Comparison of ENCODE assay signal across 26 cellular contexts in the genomic region with DNA sequence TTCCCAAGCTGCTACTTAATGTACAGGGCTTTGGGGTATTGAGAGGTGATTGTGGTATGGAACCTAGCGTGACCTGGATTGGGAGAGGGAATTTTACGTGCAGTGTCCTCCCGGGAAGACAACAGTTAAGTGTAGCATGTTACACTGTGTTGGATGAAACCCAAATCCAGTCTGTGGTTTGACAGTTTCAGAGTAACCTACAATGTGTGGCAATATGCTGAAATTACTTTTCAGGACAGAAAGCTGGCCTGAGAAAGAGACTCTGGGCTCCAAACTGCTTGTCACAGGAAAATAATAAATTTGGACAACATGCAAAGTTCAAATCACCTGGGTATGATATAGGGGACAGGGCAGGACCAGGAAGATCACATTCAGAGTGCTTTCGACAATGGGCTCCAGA. TPM values are rescaled to one million over a fixed set of nuclear protein-coding genes. Genes with fewer than 3 reads are reported as not detected.
A peak's percentile ranks its signal among the peaks of the same experiment; 100 is the strongest.
DNase-seq lines count a peak whose midpoint lies in the region; ATAC-seq and TF ChIP-seq lines count a peak whose summit lies in the region.
"Had no signal": no experiment of that assay in that cellular context is flagged by ENCODE, and none has a peak within 500 bp of the region (broad histone marks: within the 10 kb centered on the region; RNA-seq: fewer than 3 reads in every experiment).

No MANE protein-coding gene starts in this region.

- ATAC-seq in HG03520 (IDR thresholded peaks at IDR 0.05; ENCODE audit: unreplicated experiment): no peak
- ATAC-seq in activated T-cell treated with anti-CD3 and anti-CD28 coated beads, Interleukin-2, amount 50 U/mL, for 4 hours: no peak
- ATAC-seq: activated naive CD8-positive, alpha-beta T cell treated with anti-CD3 and anti-CD28 coated beads, Interleukin-2, amount 50 U/mL, for 24 hours; Panc1; sciatic nerve; WTC11 had no signal

- no peaks in the 10 kb centered on the region for H3K9me3 ChIP-seq in A673 (ENCODE audit: low read depth, low read length, poor library complexity, severe bottlenecking)

- H3K4me3 ChIP-seq in A673 (ENCODE audit: low read depth, low read length, poor library complexity, severe bottlenecking): no peak overlapping the region
- H3K4me3 ChIP-seq: GM23248 had no signal

- H3K27ac ChIP-seq in A673 (ENCODE audit: low read depth, low read length, poor library complexity, severe bottlenecking): peak overlapping the region; percentile 97
- H3K27ac ChIP-seq: GM23248 had no signal

- CTCF ChIA-PET in A673 (lab: Charles Lee): no interaction called here

- H3K36me3 Mint-ChIP-seq in activated T-cell treated with anti-CD3 and anti-CD28 coated beads, Interleukin-2, amount 50 U/mL, for 4 hours (ENCODE audit: insufficient read depth): no peaks in the 10 kb centered on the region
- H3K36me3 Mint-ChIP-seq in activated CD4-positive, alpha-beta T cell treated with anti-CD3 and anti-CD28 coated beads, Interleukin-2, amount 10 ng/mL, durations not matched to agents 24 days and 14 days (ENCODE audit: low read depth): no peaks in the 10 kb centered on the region
- H3K36me3 Mint-ChIP-seq: WTC11 had no signal

- H3K27me3 ChIP-seq in A673 (replicated peaks; ENCODE audit: insufficient read depth, low read depth, low read length, poor library complexity): no peaks in the 10 kb centered on the region

- TF ChIP-seq CTCF in A673 (conservative IDR thresholded peaks at IDR 0.05; ENCODE audit: low read depth, low read length): no peak

- no TSS peak for BruUV-seq in A673 (replicated peaks; lab: Mats Ljungman, UMichigan)

- intact Hi-C loops in A673 (cut with micrococcal nuclease; ENCODE audit: unreplicated experiment): loop anchor here (5.0 kb wide), 1 partner anchor 72 kb away; no protein-coding TSS in a partner anchor
- intact Hi-C loops in activated CD4-positive, alpha-beta T cell treated with anti-CD3 and anti-CD28 coated beads, Interleukin-2, amount 10 ng/mL, durations not matched to agents 24 days and 14 days (cut with micrococcal nuclease): no loop called here

- POLR2A ChIA-PET in A673 (lab: Charles Lee; ENCODE audit: low non-redundant PET): interaction anchor here (0.6 kb wide), 4 partner anchors 64 to 835 kb away, joined by 3 to 7 read pairs (median 4); no protein-coding TSS in a partner anchor

- peaks cover 23% of the 10 kb centered on the region for H3K27me3 Mint-ChIP-seq in activated T-cell treated with anti-CD3 and anti-CD28 coated beads, Interleukin-2, amount 50 U/mL, for 4 hours (ENCODE audit: low read depth)
- H3K27me3 Mint-ChIP-seq in activated CD4-positive, alpha-beta T cell treated with anti-CD3 and anti-CD28 coated beads, Interleukin-2, amount 10 ng/mL, durations not matched to agents 24 days and 14 days: peaks cover 14% of the 10 kb centered on the region

- H3K36me3 ChIP-seq in A673 (ENCODE audit: insufficient read depth, low read length, poor library complexity, severe bottlenecking): no peaks in the 10 kb centered on the region

- H3K27ac Mint-ChIP-seq in activated CD4-positive, alpha-beta T cell treated with anti-CD3 and anti-CD28 coated beads, Interleukin-2, amount 10 ng/mL, durations not matched to agents 24 days and 14 days: no peak overlapping the region
- H3K27ac Mint-ChIP-seq: activated naive CD8-positive, alpha-beta T cell treated with anti-CD3 and anti-CD28 coated beads, Interleukin-2, amount 50 U/mL, for 24 hours; stimulated activated naive CD8-positive, alpha-beta T cell treated with anti-CD3 and anti-CD28 coated beads, Interleukin-15, Interleukin-2, amounts not matched to agents 100 ng/mL and 50 ng/mL, for 24 hours; T-helper 2 cell treated with Interferon-gamma antibody and Interleukin-4, amounts not matched to agents 5 μg/mL and 100 μg/mL, for 36 hours; WTC11 had no signal

- peaks cover 91% of the 10 kb centered on the region for H3K4me1 ChIP-seq in A673 (ENCODE audit: insufficient read depth, low read length, poor library complexity, severe bottlenecking)

- H3K4me3 Mint-ChIP-seq in activated T-cell treated with anti-CD3 and anti-CD28 coated beads, Interleukin-2, amount 50 U/mL, for 4 hours: no peak overlapping the region
- H3K4me3 Mint-ChIP-seq in activated CD4-positive, alpha-beta T cell treated with anti-CD3 and anti-CD28 coated beads, Interleukin-2, amount 10 ng/mL, durations not matched to agents 24 days and 14 days: no peak overlapping the region
- H3K4me3 Mint-ChIP-seq: activated naive CD8-positive, alpha-beta T cell treated with anti-CD3 and anti-CD28 coated beads, Interleukin-2, amount 50 U/mL, for 24 hours; neural crest cell; stimulated activated naive CD8-positive, alpha-beta T cell treated with anti-CD3 and anti-CD28 coated beads, Interleukin-15, Interleukin-2, amounts not matched to agents 100 ng/mL and 50 ng/mL, for 24 hours; T-helper 2 cell treated with Interferon-gamma antibody and Interleukin-4, amounts not matched to agents 5 μg/mL and 100 μg/mL, for 36 hours; WTC11 had no signal

- no peaks in the 10 kb centered on the region for H3K4me1 Mint-ChIP-seq in activated T-cell treated with anti-CD3 and anti-CD28 coated beads, Interleukin-2, amount 50 U/mL, for 4 hours (ENCODE audit: low read depth)
- H3K4me1 Mint-ChIP-seq in activated CD4-positive, alpha-beta T cell treated with anti-CD3 and anti-CD28 coated beads, Interleukin-2, amount 10 ng/mL, durations not matched to agents 24 days and 14 days: peaks cover 3% of the 10 kb centered on the region

- H3K9me3 Mint-ChIP-seq in activated T-cell treated with anti-CD3 and anti-CD28 coated beads, Interleukin-2, amount 50 U/mL, for 4 hours: no peaks in the 10 kb centered on the region
- H3K9me3 Mint-ChIP-seq in activated CD4-positive, alpha-beta T cell treated with anti-CD3 and anti-CD28 coated beads, Interleukin-2, amount 10 ng/mL, durations not matched to agents 24 days and 14 days: no peaks in the 10 kb centered on the region
- H3K9me3 Mint-ChIP-seq: activated naive CD8-positive, alpha-beta T cell treated with anti-CD3 and anti-CD28 coated beads, Interleukin-2, amount 50 U/mL, for 24 hours; stimulated activated naive CD8-positive, alpha-beta T cell treated with anti-CD3 and anti-CD28 coated beads, Interleukin-15, Interleukin-2, amounts not matched to agents 100 ng/mL and 50 ng/mL, for 24 hours; T-helper 2 cell treated with Interferon-gamma antibody and Interleukin-4, amounts not matched to agents 5 μg/mL and 100 μg/mL, for 36 hours had no signal

- DNase-seq in A673 (ENCODE audit: low spot score) (no peak), Kasumi-1 (lab: John Stamatoyannopoulos, UW) (peak; percentile 31 to 34), OCI-M1 (lab: John Stamatoyannopoulos, UW) (peak; percentile 10), myocyte (ENCODE audit: low read depth) (peak; percentile 6)
- DNase-seq in activated CD4-positive, CD25-positive, alpha-beta regulatory T cell treated with anti-CD3 and anti-CD28 coated beads, Interleukin-2, amount 50 U/mL, for 72 hours: no peak
- no peak for DNase-seq in activated T-cell treated with anti-CD3 and anti-CD28 coated beads, Interleukin-2, amount 50 U/mL, for 4 hours
- no peak for DNase-seq in activated CD4-positive, alpha-beta T cell treated with anti-CD3 and anti-CD28 coated beads, Interleukin-2, amount 10 ng/mL, durations not matched to agents 24 days and 14 days
- DNase-seq: activated CD4-positive, alpha-beta T cell treated with anti-CD3 and anti-CD28 coated beads, Interleukin-2, amount 50 U/mL, for 48 hours; activated gamma-delta T cell; activated naive CD8-positive, alpha-beta T cell treated with anti-CD3 and anti-CD28 coated beads, Interleukin-2, amount 50 U/mL, for 24 hours; cerebellar nuclear complex; GDM1; GM23248; Karpas-422; NCI-H1105; NCI-H2227 treated with DMSO at 0.1 percent for 48 hours; NCI-H774; posterior cingulate gyrus; trophoblast cell had no signal

RNA-seq across cellular contexts. Expression of a gene that starts 28.2 kb away (rescaled TPM):
- total RNA-seq in A673 (2021) (30.0 and 32.4 TPM in 2 replicates), myocyte (11.9 and 13.9 TPM in 2 replicates)
- polyA plus RNA-seq in myocyte (2012): 3.7 TPM
- 1 to 10 TPM; 5.9 to 8.3 (median 7.2) TPM for total RNA-seq in activated T-cell treated with anti-CD3 and anti-CD28 coated beads, Interleukin-2, amount 50 U/mL, for 4 hours
- 14.6 and 18.7 TPM in 2 replicates for total RNA-seq in activated CD4-positive, alpha-beta T cell treated with anti-CD3 and anti-CD28 coated beads, Interleukin-2, amount 10 ng/mL, durations not matched to agents 24 days and 14 days

Comparison
In these comparisons a context has a peak if more than half of its experiments do, and no peak if none do; other contexts are left out.
1. DNase-seq: peak in Kasumi-1 (2 of 2), OCI-M1 (single experiment) and myocyte (single experiment); none in A673 (single experiment), activated CD4-positive, CD25-positive, alpha-beta regulatory T cell treated with anti-CD3 and anti-CD28 coated beads, Interleukin-2, amount 50 U/mL, for 72 hours (single experiment), activated T-cell treated with anti-CD3 and anti-CD28 coated beads, Interleukin-2, amount 50 U/mL, for 4 hours (single experiment) and activated CD4-positive, alpha-beta T cell treated with anti-CD3 and anti-CD28 coated beads, Interleukin-2, amount 10 ng/mL, durations not matched to agents 24 days and 14 days (single experiment).